In the genomic region with DNA sequence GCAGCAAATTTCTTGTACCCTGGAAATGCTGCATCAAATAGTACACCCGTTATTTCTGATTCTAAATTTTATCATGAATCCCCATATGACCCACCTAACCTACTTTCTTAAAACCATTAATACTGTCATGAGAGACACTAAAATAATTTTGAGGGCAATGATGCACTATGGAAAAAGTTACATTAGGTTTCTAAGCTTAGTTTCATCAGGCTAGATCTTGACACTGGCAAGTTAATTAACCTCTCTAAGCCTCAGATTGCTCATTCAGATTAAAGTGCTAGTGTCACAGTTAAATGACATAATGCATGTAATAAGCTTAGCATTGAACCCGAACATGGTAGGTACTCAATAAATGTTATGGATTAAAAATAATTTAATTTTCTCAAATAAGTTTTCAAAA, we compare ENCODE assay signal across 19 cellular contexts.
"Had no signal": no experiment of that assay in that cellular context is flagged by ENCODE, and none has a peak within 500 bp of the region (broad histone marks: within the 10 kb centered on the region; RNA-seq: fewer than 3 reads in every experiment).

No MANE protein-coding gene starts in this region.

- FAIRE-seq: frontal cortex had no signal

- H3K27ac ChIP-seq: brain microvascular endothelial cell, coronary artery, neural progenitor cell, prostate gland, right atrium auricular region had no signal

- H3K4me3 Mint-ChIP-seq: activated B cell treated with CpG ODN at 0.5 μM for 24 hours; activated CD8-positive, alpha-beta T cell treated with anti-CD3 and anti-CD28 coated beads for 36 hours; activated naive CD4-positive, alpha-beta T cell treated with anti-CD3 and anti-CD28 coated beads for 36 hours; activated T-cell treated with anti-CD3 and anti-CD28 coated beads, Interleukin-2, amount 50 U/mL, for 24 hours; neural progenitor cell had no signal

- H3K36me3 Mint-ChIP-seq: neural progenitor cell had no signal

- H2AFZ ChIP-seq: neural progenitor cell had no signal

- H3K4me1 ChIP-seq: prostate gland had no signal

- H3K27ac Mint-ChIP-seq: activated B cell treated with CpG ODN at 0.5 μM for 24 hours; activated CD8-positive, alpha-beta T cell treated with anti-CD3 and anti-CD28 coated beads for 36 hours; activated naive CD4-positive, alpha-beta T cell treated with anti-CD3 and anti-CD28 coated beads for 36 hours; activated T-cell treated with anti-CD3 and anti-CD28 coated beads, Interleukin-2, amount 50 U/mL, for 24 hours; neural progenitor cell had no signal

- H3K4me2 ChIP-seq: neural progenitor cell had no signal

- H3K27me3 Mint-ChIP-seq: activated B cell treated with CpG ODN at 0.5 μM for 24 hours had no signal

- H3K36me3 ChIP-seq: brain microvascular endothelial cell, neural progenitor cell, prostate gland, right atrium auricular region, transverse colon had no signal

- H3K27me3 ChIP-seq: brain microvascular endothelial cell, neural progenitor cell, right atrium auricular region, transverse colon had no signal

- H3K9me3 ChIP-seq: prostate gland, right atrium auricular region, transverse colon had no signal

- H3K9ac ChIP-seq: neural progenitor cell had no signal

- H3K9me3 Mint-ChIP-seq: activated B cell treated with CpG ODN at 0.5 μM for 24 hours; activated CD8-positive, alpha-beta T cell treated with anti-CD3 and anti-CD28 coated beads for 36 hours; activated naive CD4-positive, alpha-beta T cell treated with anti-CD3 and anti-CD28 coated beads for 36 hours; activated T-cell treated with anti-CD3 and anti-CD28 coated beads, Interleukin-2, amount 50 U/mL, for 24 hours; neural progenitor cell had no signal

- DNase-seq: activated B cell treated with CpG ODN at 0.5 μM for 24 hours; activated CD4-positive, alpha-beta T cell treated with anti-CD3 and anti-CD28 coated beads for 48 hours; activated CD8-positive, alpha-beta T cell treated with anti-CD3 and anti-CD28 coated beads for 36 hours; activated naive CD4-positive, alpha-beta T cell treated with anti-CD3 and anti-CD28 coated beads for 36 hours; activated T-cell treated with anti-CD3 and anti-CD28 coated beads, Interleukin-2, amount 50 U/mL, for 24 hours; aorta; brain microvascular endothelial cell; kidney glomerular epithelial cell; left ventricle myocardium superior; stimulated activated CD4-positive, alpha-beta T cell treated with anti-CD3 and anti-CD28 coated beads, Interleukin-12 subunit alpha, Interleukin-12 subunit beta, amount 100 ng/mL, for 4 hours; stimulated activated CD4-positive, alpha-beta T cell treated with anti-CD3 and anti-CD28 coated beads, Interleukin-1b, Interleukin-23, amount 100 ng/mL, for 48 hours; stimulated activated CD8-positive, alpha-beta memory T cell treated with anti-CD3 and anti-CD28 coated beads, Interleukin-4, amount 100 ng/mL, for 48 hours; stimulated activated naive CD4-positive, alpha-beta T cell treated with Interleukin-2 at 50 U/mL for 16 hours; transverse colon had no signal

- H3K4me3 ChIP-seq: coronary artery, neural progenitor cell, prostate gland, right atrium auricular region, transverse colon had no signal

- ATAC-seq: activated CD8-positive, alpha-beta T cell treated with anti-CD3 and anti-CD28 coated beads for 36 hours; left ventricle myocardium superior had no signal
